29 cellular contexts compared by ENCODE assay signal in genomic region chr10:12471135-12471534, GRCh38.
DNase-seq lines count a peak whose midpoint lies in the region; ATAC-seq, FAIRE-seq and TF ChIP-seq lines count a peak whose summit lies in the region.
"Had no signal": no experiment of that assay in that cellular context is flagged by ENCODE, and none has a peak within 500 bp of the region (broad histone marks: within the 10 kb centered on the region; RNA-seq: fewer than 3 reads in every experiment).

No MANE protein-coding gene starts in this region.

- H3K4me1 ChIP-seq in liver (ENCODE audit: control insufficient read depth in 4 of 4, insufficient read depth in 4 of 4, low read length in 3 of 4) (peaks cover 8 to 26% (median 16%) of the 10 kb centered on the region in 4 donors), pancreas (peaks cover 14 to 28% (median 15%) of the 10 kb centered on the region in 3 donors), endodermal cell (ENCODE audit: control insufficient read depth, insufficient read depth, low read length) (no peaks in the 10 kb centered on the region), foreskin keratinocyte (no peaks in the 10 kb centered on the region)
- H3K4me1 ChIP-seq: BE2C had no signal

- in situ Hi-C loops in GM13977 (cut with MboI; ENCODE audit: low pct_unique_long_range_greater_than_20kb, low sequenced_read_pairs, unreplicated experiment) = no loop called here

- TF ChIP-seq CTCF in VCaP (conservative IDR thresholded peaks at IDR 0.05) (no peak), liver (IDR thresholded peaks at IDR 0.05; ENCODE audit: low read depth, low read length, missing input control) (no peak), pancreas (IDR thresholded peaks at IDR 0.05) (no peak), endodermal cell (conservative IDR thresholded peaks at IDR 0.05) (no peak), GM13977 (IDR thresholded peaks at IDR 0.05; ENCODE audit: extremely low read depth, insufficient read depth, missing control alignments) (no peak), foreskin keratinocyte (conservative IDR thresholded peaks at IDR 0.05) (no peak)

- no peaks in the 10 kb centered on the region for H3K27me3 ChIP-seq in liver (ENCODE audit: control insufficient read depth in 4 of 4, insufficient read depth in 4 of 4, low read length in 3 of 4)
- no peaks in the 10 kb centered on the region for H3K27me3 ChIP-seq in pancreas
- H3K27me3 ChIP-seq in endodermal cell (ENCODE audit: control insufficient read depth, insufficient read depth, low read length, poor library complexity, severe bottlenecking) = peaks cover 14% of the 10 kb centered on the region
- no peaks in the 10 kb centered on the region for H3K27me3 ChIP-seq in foreskin keratinocyte
- H3K27me3 ChIP-seq: BE2C, cardiac muscle cell had no signal

- no peak overlapping the region for H3K4me3 ChIP-seq in liver (ENCODE audit: low read depth in 1 of 3, low read length in 3 of 3)
- H3K4me3 ChIP-seq in pancreas = no peak overlapping the region
- no peak overlapping the region for H3K4me3 ChIP-seq in endodermal cell (ENCODE audit: low read length)
- H3K4me3 ChIP-seq: A549, cardiac muscle cell had no signal

- H3K36me3 Mint-ChIP-seq in endodermal cell (ENCODE audit: low read depth) = no peaks in the 10 kb centered on the region
- H3K36me3 Mint-ChIP-seq: type B pancreatic cell had no signal

- H3K9me3 Mint-ChIP-seq in endodermal cell = no peaks in the 10 kb centered on the region
- H3K9me3 Mint-ChIP-seq: activated naive CD4-positive, alpha-beta T cell treated with anti-CD3 and anti-CD28 coated beads for 36 hours had no signal

- H3K9me3 ChIP-seq in liver (ENCODE audit: control insufficient read depth in 4 of 4, low read length in 3 of 4) (no peaks in the 10 kb centered on the region), pancreas (no peaks in the 10 kb centered on the region), endodermal cell (ENCODE audit: control insufficient read depth, low read length) (no peaks in the 10 kb centered on the region)
- H3K9me3 ChIP-seq: A549, BE2C had no signal

- H3K27ac ChIP-seq in VCaP (peak overlapping the region; percentile 54; the same call in 1 of the 2 replicates), liver (ENCODE audit: low read depth in 1 of 2, low read length in 2 of 2) (peak overlapping the region; percentile 94), pancreas (peak overlapping the region in 1 of 4 donors; percentile 40), endodermal cell (ENCODE audit: low read depth, low read length) (no peak overlapping the region), foreskin keratinocyte (no peak overlapping the region)
- H3K27ac ChIP-seq: cardiac muscle cell had no signal

- peaks cover 22% of the 10 kb centered on the region for H3K27me3 Mint-ChIP-seq in endodermal cell (ENCODE audit: insufficient read depth)
- H3K27me3 Mint-ChIP-seq: type B pancreatic cell had no signal

- no peaks in the 10 kb centered on the region for H3K36me3 ChIP-seq in liver (ENCODE audit: control insufficient read depth in 4 of 4, insufficient read depth in 3 of 4, low read depth in 1 of 4, low read length in 3 of 4)
- no peaks in the 10 kb centered on the region for H3K36me3 ChIP-seq in pancreas
- H3K36me3 ChIP-seq in endodermal cell (ENCODE audit: control insufficient read depth, insufficient read depth, low read length) = no peaks in the 10 kb centered on the region
- H3K36me3 ChIP-seq: BE2C, cardiac muscle cell had no signal

- H3K27ac Mint-ChIP-seq in endodermal cell = no peak overlapping the region
- H3K27ac Mint-ChIP-seq: activated naive CD4-positive, alpha-beta T cell treated with anti-CD3 and anti-CD28 coated beads for 36 hours; type B pancreatic cell had no signal

- peak overlapping the region; percentile 12 to 82 for H3K9ac ChIP-seq in liver (ENCODE audit: low read depth in 1 of 2, low read length in 2 of 2)
- no peak overlapping the region for H3K9ac ChIP-seq in endodermal cell (ENCODE audit: extremely low read depth, low read length, poor library complexity, severe bottlenecking)

- peak; percentile 68 to 74 for TF ChIP-seq RAD21 in liver (IDR thresholded peaks at IDR 0.05)

- ATAC-seq in pancreas (peak; percentile 85 to 92 (median 90)), HG02938 (IDR thresholded peaks at IDR 0.05; ENCODE audit: unreplicated experiment) (no peak), foreskin keratinocyte (no peak)
- ATAC-seq: A549; naive thymus-derived CD4-positive, alpha-beta T cell; right cardiac atrium had no signal

- intact Hi-C loops in pancreas (cut with DNase I) = no loop called here

- FAIRE-seq in pancreas (lab: Jason Lieb, UNC) = no peak
- FAIRE-seq: A549, endothelial cell of umbilical vein, H54, kidney had no signal

- H3K4me3 Mint-ChIP-seq in endodermal cell = no peak overlapping the region
- H3K4me3 Mint-ChIP-seq: activated naive CD4-positive, alpha-beta T cell treated with anti-CD3 and anti-CD28 coated beads for 36 hours; naive thymus-derived CD4-positive, alpha-beta T cell; type B pancreatic cell had no signal

- peaks cover 4% of the 10 kb centered on the region for H3K4me1 Mint-ChIP-seq in endodermal cell

- 23% methylated on average over 5 of the region's 5 CpGs for WGBS in liver
- 10 to 19% methylated on average over 5 of the region's 5 CpGs for WGBS in pancreas, 2 donors
- 78 to 80% methylated on average over 5 of the region's 5 CpGs for WGBS in endodermal cell (ENCODE audit: insufficient coverage in 1 of 2, insufficient read length in 1 of 2), 2 experiments

- peak; percentile 19 for DNase-seq in COLO668 (lab: John Stamatoyannopoulos, UW; ENCODE audit: unreplicated experiment)
- peak in 3 of 6 donors; percentile 53 to 72 (median 55) for DNase-seq in pancreas
- DNase-seq in endodermal cell = no peak
- no peak for DNase-seq in GM13977 (ENCODE audit: low spot score)
- DNase-seq in foreskin keratinocyte = no peak
- DNase-seq: activated CD4-positive, alpha-beta T cell treated with anti-CD3 and anti-CD28 coated beads for 4 hours; activated CD8-positive, alpha-beta memory T cell treated with anti-CD3 and anti-CD28 coated beads for 24 hours; activated naive CD4-positive, alpha-beta T cell treated with anti-CD3 and anti-CD28 coated beads for 36 hours; activated T-cell treated with anti-CD3 and anti-CD28 coated beads, Interleukin-2, amount 50 U/mL, for 48 hours; amniotic stem cell; BE2C; dermis blood vessel endothelial cell; DMS79 treated with DMSO at 0.1 percent for 48 hours; kidney; mammary epithelial cell; naive thymus-derived CD4-positive, alpha-beta T cell; NCI-H187; NCI-H226; NCI-H748 treated with DMSO at 0.1 percent for 48 hours; right cardiac atrium; stimulated activated CD4-positive, alpha-beta T cell treated with anti-CD3 and anti-CD28 coated beads, Interleukin-4, amount 100 ng/mL, for 4 hours had no signal

TF ChIP-seq in liver, 16 proteins besides CTCF, POLR2A, EP300 and RAD21 (continues in another document):
- peak; percentile 91 to 92 for TF ChIP-seq HNF4A (conservative IDR thresholded peaks at IDR 0.05)
- TF ChIP-seq EGR1 (IDR thresholded peaks at IDR 0.05; ENCODE audit: low read depth in 2 of 2) = peak in 1 of 2 donors; percentile 81
- TF ChIP-seq HNF4G (IDR thresholded peaks at IDR 0.05) = peak; percentile 70
- TF ChIP-seq REST (IDR thresholded peaks at IDR 0.05) = peak; percentile 82
- peak; percentile 77 to 79 for TF ChIP-seq JUND (IDR thresholded peaks at IDR 0.05)
- peak; percentile 89 for TF ChIP-seq ZBTB33 (IDR thresholded peaks at IDR 0.05)
- peak; percentile 83 for TF ChIP-seq YY1 (IDR thresholded peaks at IDR 0.05)
- peak; percentile 94 for TF ChIP-seq SP1 (IDR thresholded peaks at IDR 0.05)
- TF ChIP-seq GABPA (IDR thresholded peaks at IDR 0.05 in 1 of 2, conservative IDR thresholded peaks at IDR 0.05 in 1 of 2) = peak in 1 of 2 donors; percentile 17
- TF ChIP-seq TAF1 (conservative IDR thresholded peaks at IDR 0.05) = no peak
- TF ChIP-seq FOXA2 (IDR thresholded peaks at IDR 0.05) = peak; percentile 100

Comparison
In these comparisons a context has a peak if more than half of its experiments do, and no peak if none do; other contexts are left out.
1. H3K27ac ChIP-seq: peak in VCaP (single experiment) and liver (2 of 2); none in endodermal cell (single experiment) and foreskin keratinocyte (single experiment).
2. ATAC-seq: peak in pancreas (4 of 4); none in HG02938 (single experiment) and foreskin keratinocyte (single experiment).